In genomic region chr4:5366421-5366820, GRCh38 we compare ENCODE assay signal across 20 cellular contexts.
DNase-seq lines count a peak whose midpoint lies in the region; ATAC-seq, FAIRE-seq and TF ChIP-seq lines count a peak whose summit lies in the region.
"Had no signal": no experiment of that assay in that cellular context is flagged by ENCODE, and none has a peak within 500 bp of the region (broad histone marks: within the 10 kb centered on the region; RNA-seq: fewer than 3 reads in every experiment).

No MANE protein-coding gene starts in this region.

- H3K4me1 ChIP-seq in MM.1S (ENCODE audit: low read length): 0 out of 2 replicates have a peak, but pooled peaks cover 6% of the 10 kb centered on the region

- H3K4me3 ChIP-seq in MM.1S (ENCODE audit: low read length) (no peak overlapping the region), coronary artery (no peak overlapping the region)
- H3K4me3 ChIP-seq: hepatocyte had no signal

- TF ChIP-seq POLR2A in GM12892 (IDR thresholded peaks at IDR 0.05; ENCODE audit: low read depth, low read length): no peak

- no peaks in the 10 kb centered on the region for H3K36me3 ChIP-seq in MM.1S (replicated peaks; ENCODE audit: insufficient read depth, low read length)

- peak overlapping the region; percentile 41; the same call in 1 of the 2 replicates for H3K4me2 ChIP-seq in MM.1S (ENCODE audit: low read depth, low read length)
- H3K4me2 ChIP-seq: hepatocyte had no signal

- DNase-seq in DMS53 treated with DMSO at 0.1 percent for 48 hours (lab: John Stamatoyannopoulos, UW; ENCODE audit: unreplicated experiment) (peak; percentile 61), MM.1S (no peak), coronary artery (ENCODE audit: low spot score) (peak; percentile 54), pulmonary artery endothelial cell (ENCODE audit: low read depth, low spot score) (peak; percentile 17), GM12892 (ENCODE audit: insufficient read length) (no peak), DMS79 (lab: John Stamatoyannopoulos, UW) (no peak)
- no peak for DNase-seq in activated effector memory CD4-positive, alpha-beta T cell treated with anti-CD3 and anti-CD28 coated beads, Interleukin-2, amount 50 U/mL, for 16 hours
- DNase-seq: activated CD4-positive, alpha-beta T cell treated with anti-CD3 and anti-CD28 coated beads, Interleukin-2, amount 50 U/mL, for 1 hour; activated naive CD8-positive, alpha-beta T cell treated with anti-CD3 and anti-CD28 coated beads, Interleukin-2, amount 10 ng/mL, durations not matched to agents 7 days and 5 days; activated T-cell treated with anti-CD3 and anti-CD28 coated beads, Interleukin-2, amount 50 U/mL, for 4 hours; CD4-positive, alpha-beta T cell; cerebellar nuclear complex; erythroblast; GF-D8; left cardiac atrium; NCI-H2081; stimulated activated CD4-positive, alpha-beta T cell treated with anti-CD3 and anti-CD28 coated beads, Interleukin-12 subunit alpha, Interleukin-12 subunit beta, amount 100 ng/mL, for 4 hours had no signal

- H2AFZ ChIP-seq in MM.1S (ENCODE audit: low read length): no peak overlapping the region
- H2AFZ ChIP-seq: hepatocyte had no signal

- H3K27ac ChIP-seq in MM.1S (ENCODE audit: low read length) (no peak overlapping the region), coronary artery (no peak overlapping the region)

- ATAC-seq in HG03521 (IDR thresholded peaks at IDR 0.05; ENCODE audit: unreplicated experiment): no peak
- ATAC-seq: activated T-cell treated with anti-CD3 and anti-CD28 coated beads, Interleukin-2, amount 50 U/mL, for 4 hours; left cardiac atrium; Right ventricle myocardium inferior had no signal

- no peaks in the 10 kb centered on the region for H4K20me1 ChIP-seq in MM.1S (ENCODE audit: insufficient read depth, low read length)

- TF ChIP-seq CTCF in MM.1S (IDR thresholded peaks at IDR 0.05; ENCODE audit: low read length): no peak
- no peak for TF ChIP-seq CTCF in coronary artery (IDR thresholded peaks at IDR 0.05)

- H3K27me3 ChIP-seq in MM.1S (replicated peaks; ENCODE audit: insufficient read depth, low read length): no peaks in the 10 kb centered on the region
- H3K27me3 ChIP-seq: hepatocyte had no signal

- H3K9me3 ChIP-seq in MM.1S (replicated peaks; ENCODE audit: insufficient read depth, low read length): no peaks in the 10 kb centered on the region

- no peaks in the 10 kb centered on the region for H3K9me2 ChIP-seq in MM.1S (replicated peaks; ENCODE audit: insufficient read depth, low read length)

- H3F3A ChIP-seq in MM.1S (ENCODE audit: insufficient read depth, low read length): 0 out of 2 replicates have a peak, but pooled peaks cover 7% of the 10 kb centered on the region

- no peaks in the 10 kb centered on the region for H3K79me2 ChIP-seq in MM.1S (ENCODE audit: low read length)
- H3K79me2 ChIP-seq: hepatocyte had no signal

- no peak for FAIRE-seq in GM12892 (lab: Jason Lieb, UNC)

- H3K9ac ChIP-seq in MM.1S (ENCODE audit: low read length): no peak overlapping the region

Comparison
In these comparisons a context has a peak if more than half of its experiments do, and no peak if none do; other contexts are left out.
1. DNase-seq: peak in DMS53 treated with DMSO at 0.1 percent for 48 hours (single experiment), coronary artery (single experiment) and pulmonary artery endothelial cell (single experiment); none in MM.1S (single experiment), GM12892 (single experiment), activated effector memory CD4-positive, alpha-beta T cell treated with anti-CD3 and anti-CD28 coated beads, Interleukin-2, amount 50 U/mL, for 16 hours (single experiment) and DMS79 (single experiment).